In the genomic region with DNA sequence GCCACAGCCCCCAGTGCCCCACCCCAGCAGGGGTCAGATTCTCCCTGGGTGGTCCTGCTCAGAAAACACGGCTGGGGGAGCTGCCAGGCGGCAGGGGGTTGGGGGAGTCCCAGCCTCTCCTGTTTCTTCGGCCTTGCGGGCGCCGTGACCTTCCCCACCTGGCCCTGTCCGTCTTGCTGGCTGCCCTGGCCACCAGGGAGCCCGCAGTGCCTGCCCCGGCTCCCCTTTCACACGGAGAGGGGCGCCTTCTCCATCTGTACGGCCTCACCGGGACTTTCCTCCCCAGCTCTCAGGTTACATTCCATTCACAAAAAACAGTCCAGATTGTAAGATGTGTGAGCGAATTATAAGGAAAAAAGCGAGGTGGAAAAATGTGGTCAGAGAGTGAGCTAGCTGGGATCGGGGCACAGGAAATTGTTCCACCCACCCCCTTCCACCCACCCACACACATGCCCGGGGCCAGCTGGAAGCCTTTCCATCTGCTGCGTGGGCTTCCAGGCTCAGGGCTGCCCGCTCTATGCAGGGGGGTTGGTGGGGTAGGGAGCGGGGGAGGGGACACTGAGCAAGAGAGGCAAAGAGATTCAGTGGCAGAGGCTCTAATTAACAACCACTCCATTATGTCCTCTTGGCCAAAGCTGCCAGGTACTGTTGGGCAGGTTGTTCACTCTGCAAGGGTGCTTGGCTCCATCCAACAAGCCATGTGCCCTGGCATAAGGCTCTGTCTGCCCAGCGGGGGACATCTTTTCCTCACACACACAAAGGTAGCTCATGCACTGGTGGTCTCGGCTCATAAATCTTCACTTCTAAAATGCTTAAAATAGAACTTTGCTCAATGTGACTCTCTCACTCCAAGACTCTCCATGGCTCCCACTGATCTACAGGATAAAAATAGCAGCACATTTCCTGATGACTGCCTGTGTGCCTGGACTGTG, we compare ENCODE assay signal across 8 cellular contexts. TPM values are rescaled to one million over a fixed set of nuclear protein-coding genes. Genes with fewer than 3 reads are reported as not detected.
DNase-seq lines count a peak whose midpoint lies in the region; ATAC-seq, FAIRE-seq and TF ChIP-seq lines count a peak whose summit lies in the region.

No MANE protein-coding gene starts in this region.

- DNase-seq in AG08395 (ENCODE audit: low spot score) (peak; percentile 77), HT1080 (ENCODE audit: low read depth) (peak; percentile 31), amniotic epithelial cell (ENCODE audit: low read depth) (peak; percentile 73), HepG2 (ENCODE audit: low spot score) (no peak), stromal cell of bone marrow (ENCODE audit: low read depth) (peak; percentile 48), D721Med (ENCODE audit: insufficient read length, low spot score) (no peak), RCC 7860 (ENCODE audit: low spot score) (no peak), natural killer cell (no peak)

- H3K4me2 ChIP-seq in HepG2 (ENCODE audit: low read depth, low read length): peak overlapping the region; percentile 52

- WGBS in HepG2 (ENCODE audit: low lambda C conversion rate): 15% methylated on average over 14 of the region's 22 CpGs

- POLR2A ChIA-PET in HepG2 (lab: Yijun Ruan, JAX): interaction anchor here (1.4 to 2.9 kb wide), 3 partner anchors 10 to 33 kb away, joined by 3 to 20 read pairs (median 12); no protein-coding TSS in a partner anchor

- ATAC-seq in HepG2: peak; percentile 44
- no peak for ATAC-seq in natural killer cell

- in situ Hi-C loops in HepG2 (cut with HindIII; ENCODE audit: extremely low pct_ligation_motif_present, low pct_unique_long_range_greater_than_20kb): loop anchor here (10.0 kb wide), 1 partner anchor 98 kb away; no protein-coding TSS in a partner anchor

- H3K4me3 ChIP-seq in HepG2 (replicated peaks in 1 of 3; ENCODE audit: insufficient read depth in 1 of 3, low read depth in 2 of 3, low read length in 3 of 3): peak overlapping the region in 1 of 3 experiments; percentile 47; a peak in 1 of 6 replicates

- no peaks in the 10 kb centered on the region for H3K79me2 ChIP-seq in HepG2 (ENCODE audit: insufficient read depth, low read length)

- no peaks in the 10 kb centered on the region for H3K36me3 Mint-ChIP-seq in natural killer cell

- no peak overlapping the region for H3K27ac Mint-ChIP-seq in natural killer cell

- no peak for TF ChIP-seq POLR2A in HepG2 (IDR thresholded peaks at IDR 0.05; ENCODE audit: insufficient read depth in 1 of 2, low read depth in 2 of 2, low read length in 2 of 2)

- TF ChIP-seq CTCF in HepG2 (CRISPR knock-in tag; IDR thresholded peaks at IDR 0.05): peak; percentile 18; the same call in 1 of the 2 replicates
- no peak for TF ChIP-seq CTCF in D721Med (IDR thresholded peaks at IDR 0.05; ENCODE audit: insufficient read depth, missing control alignments)
- TF ChIP-seq CTCF in natural killer cell (IDR thresholded peaks at IDR 0.05): no peak

- H3K27ac ChIP-seq in HepG2 (ENCODE audit: extremely low read length, insufficient read depth, low read length): no peak overlapping the region

- no peaks in the 10 kb centered on the region for H3K36me3 ChIP-seq in HepG2 (replicated peaks in 1 of 2; ENCODE audit: control insufficient read depth in 1 of 2, insufficient read depth in 2 of 2, low read length in 2 of 2)

- FAIRE-seq in HepG2 (lab: Jason Lieb, UNC) (no peak), D721Med (lab: Jason Lieb, UNC) (no peak), RCC 7860 (lab: Jason Lieb, UNC) (no peak)

- CTCF ChIA-PET in HepG2 (lab: Yijun Ruan, JAX; ENCODE audit: low intra/inter-chr PET ratio, low total read pairs): no interaction called here

- intact Hi-C loops in HepG2 (cut with micrococcal nuclease; ENCODE audit: unreplicated experiment) (no loop called here), natural killer cell (cut with micrococcal nuclease) (no loop called here)

- no peak for TF ChIP-seq RAD21 in HepG2 (CRISPR knock-in tag; IDR thresholded peaks at IDR 0.05)

- no peak for TF ChIP-seq EP300 in HepG2 (IDR thresholded peaks at IDR 0.05; ENCODE audit: low read depth in 2 of 2, low read length in 2 of 2)
- TF ChIP-seq EP300 in HepG2 (CRISPR knock-in tag; IDR thresholded peaks at IDR 0.05; ENCODE audit: borderline replicate concordance): no peak

- no peak overlapping the region for H3K9ac ChIP-seq in HepG2 (ENCODE audit: insufficient read depth, low read depth, low read length)

- H3K9me3 ChIP-seq in HepG2 (ENCODE audit: low read length): no peaks in the 10 kb centered on the region

- no peak overlapping the region for H2AFZ ChIP-seq in HepG2 (ENCODE audit: low read length)

- no peaks in the 10 kb centered on the region for H3K27me3 Mint-ChIP-seq in natural killer cell (ENCODE audit: low read depth in 2 of 2)

- H4K20me1 ChIP-seq in HepG2 (ENCODE audit: insufficient read depth, low read length): no peaks in the 10 kb centered on the region

- H3K4me3 Mint-ChIP-seq in natural killer cell: no peak overlapping the region

- BruUV-seq in HepG2 (replicated peaks; lab: Mats Ljungman, UMichigan): no TSS peak

- H3K4me1 ChIP-seq in HepG2 (ENCODE audit: insufficient read depth, low read length): peaks cover 33% of the 10 kb centered on the region

- no peaks in the 10 kb centered on the region for H3K9me3 Mint-ChIP-seq in natural killer cell

- no peaks in the 10 kb centered on the region for H3K4me1 Mint-ChIP-seq in natural killer cell

- peaks cover 13 to 52% of the 10 kb centered on the region in 2 experiments; a peak in 4 of 5 replicates for H3K27me3 ChIP-seq in HepG2 (ENCODE audit: control insufficient read depth in 1 of 2, insufficient read depth in 2 of 2, low read length in 2 of 2)

TF ChIP-seq in HepG2, 621 proteins besides CTCF, POLR2A, EP300 and RAD21 (continues in another document):
- no peak for TF ChIP-seq SOX5 (CRISPR knock-in tag; IDR thresholded peaks at IDR 0.05; ENCODE audit: borderline replicate concordance)
- no peak for TF ChIP-seq ZNF83 (CRISPR knock-in tag; IDR thresholded peaks at IDR 0.05; ENCODE audit: borderline replicate concordance)
- TF ChIP-seq MAFK (conservative IDR thresholded peaks at IDR 0.05 in 1 of 2, IDR thresholded peaks at IDR 0.05 in 1 of 2; ENCODE audit: low read length in 2 of 2): no peak
- TF ChIP-seq DMAP1 (CRISPR knock-in tag; IDR thresholded peaks at IDR 0.05): no peak
- TF ChIP-seq RFXAP (CRISPR knock-in tag; IDR thresholded peaks at IDR 0.05; ENCODE audit: borderline replicate concordance): no peak
- no peak for TF ChIP-seq RNF2 (conservative IDR thresholded peaks at IDR 0.05; ENCODE audit: low read depth)
- TF ChIP-seq, protein P1, sequence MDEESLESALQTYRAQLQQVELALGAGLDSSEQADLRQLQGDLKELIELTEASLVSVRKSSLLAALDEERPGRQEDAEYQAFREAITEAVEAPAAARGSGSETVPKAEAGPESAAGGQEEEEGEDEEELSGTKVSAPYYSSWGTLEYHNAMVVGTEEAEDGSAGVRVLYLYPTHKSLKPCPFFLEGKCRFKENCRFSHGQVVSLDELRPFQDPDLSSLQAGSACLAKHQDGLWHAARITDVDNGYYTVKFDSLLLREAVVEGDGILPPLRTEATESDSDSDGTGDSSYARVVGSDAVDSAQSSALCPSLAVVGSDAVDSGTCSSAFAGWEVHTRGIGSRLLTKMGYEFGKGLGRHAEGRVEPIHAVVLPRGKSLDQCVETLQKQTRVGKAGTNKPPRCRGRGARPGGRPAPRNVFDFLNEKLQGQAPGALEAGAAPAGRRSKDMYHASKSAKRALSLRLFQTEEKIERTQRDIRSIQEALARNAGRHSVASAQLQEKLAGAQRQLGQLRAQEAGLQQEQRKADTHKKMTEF (CRISPR knock-in tag; IDR thresholded peaks at IDR 0.05): no peak
- peak; percentile 18; the same call in 1 of the 2 replicates for TF ChIP-seq ZMYM3 (CRISPR knock-in tag; IDR thresholded peaks at IDR 0.05)
- no peak for TF ChIP-seq MEF2D (CRISPR knock-in tag; IDR thresholded peaks at IDR 0.05)
- 0 out of 2 replicates have a peak, but pooled peaks have one; percentile 23 for TF ChIP-seq ZNF768 (CRISPR knock-in tag; IDR thresholded peaks at IDR 0.05)
- no peak for TF ChIP-seq SNAI1 (CRISPR knock-in tag; IDR thresholded peaks at IDR 0.05; ENCODE audit: borderline replicate concordance)
- TF ChIP-seq STAT5B (CRISPR knock-in tag; IDR thresholded peaks at IDR 0.05): no peak
- TF ChIP-seq, protein P2, sequence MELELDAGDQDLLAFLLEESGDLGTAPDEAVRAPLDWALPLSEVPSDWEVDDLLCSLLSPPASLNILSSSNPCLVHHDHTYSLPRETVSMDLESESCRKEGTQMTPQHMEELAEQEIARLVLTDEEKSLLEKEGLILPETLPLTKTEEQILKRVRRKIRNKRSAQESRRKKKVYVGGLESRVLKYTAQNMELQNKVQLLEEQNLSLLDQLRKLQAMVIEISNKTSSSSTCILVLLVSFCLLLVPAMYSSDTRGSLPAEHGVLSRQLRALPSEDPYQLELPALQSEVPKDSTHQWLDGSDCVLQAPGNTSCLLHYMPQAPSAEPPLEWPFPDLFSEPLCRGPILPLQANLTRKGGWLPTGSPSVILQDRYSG (CRISPR knock-in tag; IDR thresholded peaks at IDR 0.05): no peak

RNA-seq across cellular contexts. Expression of a gene that starts 14.7 kb away (rescaled TPM):
- not detected in 2 replicates for total RNA-seq in HT1080 (2014; rRNA removed; shearing (Covaris generic))
- polyA plus RNA-seq in HT1080 (2015; cell fraction: cytosol; rRNA removed): not detected in 2 replicates
- polyA plus RNA-seq in HT1080 (2015; cell fraction: nucleus; rRNA removed): not detected in 2 replicates
- not detected in 2 replicates for total RNA-seq in HepG2 (2016; rRNA removed; fragmentation: Illumina TruSeq; extraction: Trizol)
- total RNA-seq in HepG2 (2016; cell fraction: cytosol; rRNA removed; fragmentation: Illumina TruSeq; extraction: Trizol; ENCODE audit: low read depth): not detected in 2 replicates
- not detected in 2 replicates for total RNA-seq in HepG2 (2016; cell fraction: insoluble cytoplasmic fraction; rRNA removed; fragmentation: Illumina TruSeq; extraction: Trizol)
- not detected in 2 replicates for total RNA-seq in HepG2 (2016; cell fraction: membrane; rRNA removed; fragmentation: Illumina TruSeq; extraction: Trizol)
- total RNA-seq in HepG2 (2016; cell fraction: nucleus; rRNA removed; fragmentation: Illumina TruSeq; extraction: Trizol): not detected in 2 replicates
- not detected in 2 replicates for polyA plus RNA-seq in HepG2 (2011; rRNA removed)
- not detected in 2 replicates for polyA plus RNA-seq in HepG2 (2011; cell fraction: cytosol; rRNA removed)
- polyA plus RNA-seq in HepG2 (2011; cell fraction: nucleus; rRNA removed): not detected in 2 replicates
- not detected in 2 replicates for polyA plus RNA-seq in HepG2 (2012)
- polyA plus RNA-seq in HepG2 (2016; cell fraction: cytosol; fragmentation: Illumina TruSeq; extraction: Trizol; ENCODE audit: low read depth): not detected in 2 replicates
- polyA plus RNA-seq in HepG2 (2016; cell fraction: insoluble cytoplasmic fraction; fragmentation: Illumina TruSeq; extraction: Trizol; ENCODE audit: low read depth): not detected in 2 replicates
- polyA plus RNA-seq in HepG2 (2016; cell fraction: membrane; fragmentation: Illumina TruSeq; extraction: Trizol; ENCODE audit: low read depth): not detected in 2 replicates
- not detected in 2 replicates for polyA plus RNA-seq in HepG2 (2016; cell fraction: nucleus; fragmentation: Illumina TruSeq; extraction: Trizol; ENCODE audit: insufficient read depth, low read depth)
- polyA minus RNA-seq in HepG2 (2011; rRNA and poly(A)+ RNA removed; ENCODE audit: low replicate concordance): not detected in 2 replicates
- not detected in 2 replicates for polyA minus RNA-seq in HepG2 (2011; cell fraction: cytosol; rRNA and poly(A)+ RNA removed)
- polyA minus RNA-seq in HepG2 (2011; cell fraction: nucleus; rRNA and poly(A)+ RNA removed): not detected in 2 replicates
- not detected for total RNA-seq in natural killer cell

Comparison
In these comparisons a context has a peak if more than half of its experiments do, and no peak if none do; other contexts are left out.
1. DNase-seq: peak in AG08395 (single experiment), HT1080 (single experiment), amniotic epithelial cell (single experiment) and stromal cell of bone marrow (single experiment); none in HepG2 (single experiment), D721Med (single experiment), RCC 7860 (single experiment) and natural killer cell (single experiment).